23 cellular contexts compared by ENCODE assay signal in genomic region chr2:99672766-99673375, GRCh38.
DNase-seq lines count a peak whose midpoint lies in the region; ATAC-seq, FAIRE-seq and TF ChIP-seq lines count a peak whose summit lies in the region.
"Had no signal": no experiment of that assay in that cellular context is flagged by ENCODE, and none has a peak within 500 bp of the region (broad histone marks: within the 10 kb centered on the region; RNA-seq: fewer than 3 reads in every experiment).

No MANE protein-coding gene starts in this region.

- POLR2A ChIA-PET in SK-N-SH (lab: Yijun Ruan, JAX): no interaction called here

- no peak for TF ChIP-seq RAD21 in SK-N-SH (IDR thresholded peaks at IDR 0.05; ENCODE audit: low read length)

- DNase-seq in NCI-H460 (ENCODE audit: extremely low read depth, low read depth) (peak; percentile 65), endodermal cell (no peak), osteocyte (ENCODE audit: extremely low spot score, unreplicated experiment) (peak; percentile 27), GM12892 (ENCODE audit: insufficient read length) (no peak), SK-N-SH (no peak), left lobe of liver (ENCODE audit: low spot score) (no peak)
- DNase-seq: DMS 273 treated with DMSO at 0.1 percent for 48 hours, DND-41, GDM1, GOT3, KBM-7, MV-4-11, NCI-H1417 treated with DMSO at 0.1 percent for 48 hours, NCI-H187 treated with DMSO at 0.1 percent for 48 hours, NCI-H226, NCI-H524 treated with DMSO at 0.1 percent for 48 hours had no signal

- ATAC-seq in left lobe of liver (no peak), HG03378 (IDR thresholded peaks at IDR 0.05; ENCODE audit: unreplicated experiment) (no peak)
- ATAC-seq: HCT116, Panc1 had no signal

- H3K4me3 ChIP-seq in DOHH2 (ENCODE audit: low read length): peak overlapping the region; percentile 54
- no peak overlapping the region for H3K4me3 ChIP-seq in endodermal cell (ENCODE audit: low read length)
- no peak overlapping the region for H3K4me3 ChIP-seq in SK-N-SH (ENCODE audit: low read depth in 2 of 2, low read length in 1 of 2)
- H3K4me3 ChIP-seq: SJSA1 had no signal

- no peak overlapping the region for H2AFZ ChIP-seq in SK-N-SH (ENCODE audit: low read depth)

- H3K9me3 Mint-ChIP-seq in endodermal cell (peaks cover 8% of the 10 kb centered on the region), osteocyte (ENCODE audit: unreplicated experiment) (peaks cover 7% of the 10 kb centered on the region)

- no peak for TF ChIP-seq EP300 in SK-N-SH (IDR thresholded peaks at IDR 0.05; ENCODE audit: borderline replicate concordance in 1 of 2, low read depth in 1 of 2, low read length in 1 of 2)

- H3K4me1 ChIP-seq in DOHH2 (ENCODE audit: control insufficient read depth, low read length) (peaks cover 65% of the 10 kb centered on the region), endodermal cell (ENCODE audit: control insufficient read depth, insufficient read depth, low read length) (no peaks in the 10 kb centered on the region), SK-N-SH (ENCODE audit: control insufficient read depth in 1 of 2, insufficient read depth in 2 of 2, low read depth in 1 of 2, low read length in 1 of 2) (peaks cover 0 to 22% of the 10 kb centered on the region in 2 experiments; a peak in 2 of 4 replicates)
- H3K4me1 ChIP-seq: SJSA1 had no signal

- H3K27ac Mint-ChIP-seq in endodermal cell (no peak overlapping the region), osteocyte (ENCODE audit: unreplicated experiment) (peak overlapping the region; percentile 14)

- H3K36me3 Mint-ChIP-seq in endodermal cell (ENCODE audit: low read depth) (no peaks in the 10 kb centered on the region), osteocyte (ENCODE audit: unreplicated experiment) (peaks cover 54% of the 10 kb centered on the region)

- H3F3A ChIP-seq in DOHH2 (ENCODE audit: control insufficient read depth, insufficient read depth) (peaks cover 20% of the 10 kb centered on the region), SK-N-SH (replicated peaks; ENCODE audit: insufficient read depth) (no peaks in the 10 kb centered on the region)

- no peaks in the 10 kb centered on the region for H3K9me2 ChIP-seq in DOHH2 (replicated peaks; ENCODE audit: control insufficient read depth, low read length)
- H3K9me2 ChIP-seq in SK-N-SH: no peaks in the 10 kb centered on the region

- CTCF ChIA-PET in SK-N-SH (lab: Yijun Ruan, JAX): interaction anchor here (0.8 to 1.5 kb wide), 3 partner anchors 8 to 590 kb away, joined by 3 to 5 read pairs (median 5); no protein-coding TSS in a partner anchor

- H3K79me2 ChIP-seq in DOHH2 (ENCODE audit: control insufficient read depth, low read length) (no peaks in the 10 kb centered on the region), SK-N-SH (ENCODE audit: insufficient read depth) (no peaks in the 10 kb centered on the region)

- no peak for TF ChIP-seq POLR2A in GM12892 (IDR thresholded peaks at IDR 0.05; ENCODE audit: low read depth, low read length)

- no peaks in the 10 kb centered on the region for H3K4me1 Mint-ChIP-seq in endodermal cell
- H3K4me1 Mint-ChIP-seq in osteocyte (ENCODE audit: unreplicated experiment): peaks cover 14% of the 10 kb centered on the region

- 77 to 86% methylated on average over 7 to 8 of the region's 8 CpGs for WGBS in endodermal cell (ENCODE audit: insufficient coverage in 1 of 2, insufficient read length in 1 of 2), 2 experiments
- 58% methylated on average over 8 of the region's 8 CpGs for WGBS in SK-N-SH (ENCODE audit: low lambda C conversion rate)

- H3K27ac ChIP-seq in DOHH2 (ENCODE audit: low read depth, low read length): peak overlapping the region; percentile 77
- peak overlapping the region; percentile 41 for H3K27ac ChIP-seq in endodermal cell (ENCODE audit: low read depth, low read length)
- H3K27ac ChIP-seq in SK-N-SH (ENCODE audit: low read depth in 2 of 2, low read length in 1 of 2): no peak overlapping the region
- H3K27ac ChIP-seq: C4-2B, SJSA1 had no signal

- H3K4me3 Mint-ChIP-seq in endodermal cell (no peak overlapping the region), osteocyte (ENCODE audit: unreplicated experiment) (no peak overlapping the region)

- TF ChIP-seq CTCF in DOHH2 (IDR thresholded peaks at IDR 0.05; ENCODE audit: low read depth, low read length, poor library complexity, severe bottlenecking) (no peak), endodermal cell (conservative IDR thresholded peaks at IDR 0.05) (no peak), osteocyte (IDR thresholded peaks at IDR 0.05) (no peak), SK-N-SH (IDR thresholded peaks at IDR 0.05) (no peak)

- H4K20me1 ChIP-seq in DOHH2 (ENCODE audit: control insufficient read depth, insufficient read depth, low read depth, low read length): no peaks in the 10 kb centered on the region
- H4K20me1 ChIP-seq in SK-N-SH (ENCODE audit: insufficient read depth): no peaks in the 10 kb centered on the region

- H3K9ac ChIP-seq in endodermal cell (ENCODE audit: extremely low read depth, low read length, poor library complexity, severe bottlenecking) (no peak overlapping the region), SK-N-SH (no peak overlapping the region)

- FAIRE-seq in GM12892 (lab: Jason Lieb, UNC): no peak
- FAIRE-seq: GM19239 had no signal

- H3K36me3 ChIP-seq in DOHH2 (ENCODE audit: control insufficient read depth, low read length) (peaks cover 8% of the 10 kb centered on the region), endodermal cell (ENCODE audit: control insufficient read depth, insufficient read depth, low read length) (no peaks in the 10 kb centered on the region), SK-N-SH (replicated peaks in 1 of 2; ENCODE audit: control insufficient read depth in 1 of 2, insufficient read depth in 2 of 2, low read length in 1 of 2) (no peaks in the 10 kb centered on the region)
- H3K36me3 ChIP-seq: SJSA1 had no signal

- H3K4me2 ChIP-seq in DOHH2 (ENCODE audit: low read length) (peak overlapping the region; percentile 70), SK-N-SH (no peak overlapping the region)

- H3K27me3 Mint-ChIP-seq in endodermal cell (ENCODE audit: insufficient read depth) (no peaks in the 10 kb centered on the region), osteocyte (ENCODE audit: unreplicated experiment) (no peaks in the 10 kb centered on the region)

- H3K9me3 ChIP-seq in DOHH2 (ENCODE audit: control insufficient read depth, insufficient read depth, low read length): peaks cover 4% of the 10 kb centered on the region; the same call in 1 of the 2 replicates
- H3K9me3 ChIP-seq in endodermal cell (ENCODE audit: control insufficient read depth, low read length): peaks cover 7% of the 10 kb centered on the region
- no peaks in the 10 kb centered on the region for H3K9me3 ChIP-seq in SK-N-SH
- H3K9me3 ChIP-seq: SJSA1 had no signal

- H3K27me3 ChIP-seq in DOHH2 (ENCODE audit: control insufficient read depth, low read length) (no peaks in the 10 kb centered on the region), endodermal cell (ENCODE audit: control insufficient read depth, insufficient read depth, low read length, poor library complexity, severe bottlenecking) (no peaks in the 10 kb centered on the region), SK-N-SH (ENCODE audit: insufficient read depth) (no peaks in the 10 kb centered on the region)
- H3K27me3 ChIP-seq: SJSA1 had no signal

TF ChIP-seq in SK-N-SH, 30 proteins besides CTCF, POLR2A, EP300 and RAD21 (continues in another document):
- TF ChIP-seq NRF1 (IDR thresholded peaks at IDR 0.05; ENCODE audit: low read depth, low read length) (no peak), PBX3 (IDR thresholded peaks at IDR 0.05) (no peak), RFX5 (IDR thresholded peaks at IDR 0.05; ENCODE audit: low read length) (no peak), POLR2AphosphoS5 (IDR thresholded peaks at IDR 0.05; ENCODE audit: low read depth, low read length) (no peak), SMC3 (IDR thresholded peaks at IDR 0.05; ENCODE audit: low read depth, low read length) (no peak), RXRA (IDR thresholded peaks at IDR 0.05; ENCODE audit: borderline replicate concordance, low read depth) (no peak), SIN3A (IDR thresholded peaks at IDR 0.05; ENCODE audit: borderline replicate concordance, low read depth, low read length) (no peak), FOXM1 (IDR thresholded peaks at IDR 0.05; ENCODE audit: low read depth) (no peak), YY1 (IDR thresholded peaks at IDR 0.05; ENCODE audit: low read depth) (no peak), FOXJ3 (CRISPR knock-in tag; IDR thresholded peaks at IDR 0.05) (no peak), USF1 (IDR thresholded peaks at IDR 0.05; ENCODE audit: borderline replicate concordance, low read depth) (no peak), GATA2 (CRISPR knock-in tag; IDR thresholded peaks at IDR 0.05) (no peak), MEF2A (IDR thresholded peaks at IDR 0.05; ENCODE audit: borderline replicate concordance, low read depth) (no peak), ELF1 (IDR thresholded peaks at IDR 0.05) (no peak)

Comparison
In these comparisons a context has a peak if more than half of its experiments do, and no peak if none do; other contexts are left out.
1. H3K27ac ChIP-seq: peak in DOHH2 (single experiment) and endodermal cell (single experiment); none in SK-N-SH (0 of 2).
2. DNase-seq: peak in NCI-H460 (single experiment) and osteocyte (single experiment); none in endodermal cell (single experiment), GM12892 (single experiment), SK-N-SH (single experiment) and left lobe of liver (single experiment).